In genomic region chr5:149802008-149802407, GRCh38 we compare ENCODE assay signal across 20 cellular contexts.
DNase-seq lines count a peak whose midpoint lies in the region; ATAC-seq, FAIRE-seq and TF ChIP-seq lines count a peak whose summit lies in the region.
"Had no signal": no experiment of that assay in that cellular context is flagged by ENCODE, and none has a peak within 500 bp of the region (broad histone marks: within the 10 kb centered on the region; RNA-seq: fewer than 3 reads in every experiment).

No MANE protein-coding gene starts in this region.

- peak in 3 of 4 donors; percentile 27 to 45 (median 35) for ATAC-seq in heart left ventricle
- ATAC-seq: activated naive CD8-positive, alpha-beta T cell treated with anti-CD3 and anti-CD28 coated beads, Interleukin-2, amount 50 U/mL, for 24 hours; T-helper 17 cell had no signal

- no peak for DNase-seq in WERI-Rb-1
- peak in 4 of 5 donors; percentile 57 to 82 (median 63) for DNase-seq in heart left ventricle
- no peak for DNase-seq in transverse colon
- no peak for DNase-seq in tibial artery
- no peak for DNase-seq in T-helper 2 cell
- DNase-seq in H4 (ENCODE audit: low spot score) = no peak
- DNase-seq in kidney = no peak
- DNase-seq: activated CD4-positive, CD25-positive, alpha-beta regulatory T cell treated with anti-CD3 and anti-CD28 coated beads, Interleukin-2, amount 50 U/mL, for 72 hours; activated naive CD8-positive, alpha-beta T cell treated with anti-CD3 and anti-CD28 coated beads, Interleukin-2, amount 50 U/mL, for 24 hours; GDM1; islet precursor cell; KG1; midbrain; NCI-H1048; NCI-H2107; NCI-H526 treated with DMSO at 0.1 percent for 48 hours; SIG-M5; T-helper 17 cell had no signal

- no peaks in the 10 kb centered on the region for H3K27me3 ChIP-seq in WERI-Rb-1 (ENCODE audit: insufficient read depth, low read depth, severe bottlenecking)
- no peaks in the 10 kb centered on the region for H3K27me3 ChIP-seq in heart left ventricle
- no peaks in the 10 kb centered on the region for H3K27me3 ChIP-seq in muscle layer of duodenum (ENCODE audit: low read depth, low read length)
- no peaks in the 10 kb centered on the region for H3K27me3 ChIP-seq in transverse colon
- no peaks in the 10 kb centered on the region for H3K27me3 ChIP-seq in tibial artery

- TF ChIP-seq EP300 in transverse colon (IDR thresholded peaks at IDR 0.05; ENCODE audit: low read depth) = no peak

- H3K36me3 ChIP-seq in WERI-Rb-1 (no peaks in the 10 kb centered on the region), heart left ventricle (no peaks in the 10 kb centered on the region), muscle layer of duodenum (ENCODE audit: control insufficient read depth in 1 of 2, insufficient read depth in 2 of 2, low read length in 2 of 2) (no peaks in the 10 kb centered on the region), transverse colon (no peaks in the 10 kb centered on the region), tibial artery (no peaks in the 10 kb centered on the region), kidney (ENCODE audit: control insufficient read depth in 1 of 2, insufficient read depth in 2 of 2, low read length in 2 of 2) (no peaks in the 10 kb centered on the region)

- no peaks in the 10 kb centered on the region for H3K9me3 ChIP-seq in WERI-Rb-1 (ENCODE audit: severe bottlenecking)
- H3K9me3 ChIP-seq in heart left ventricle = no peaks in the 10 kb centered on the region
- H3K9me3 ChIP-seq in muscle layer of duodenum (ENCODE audit: control insufficient read depth in 1 of 2, low read length in 2 of 2) = no peaks in the 10 kb centered on the region
- H3K9me3 ChIP-seq in transverse colon = no peaks in the 10 kb centered on the region
- no peaks in the 10 kb centered on the region for H3K9me3 ChIP-seq in tibial artery
- H3K9me3 ChIP-seq in kidney (ENCODE audit: control insufficient read depth in 1 of 2, low read length in 2 of 2) = no peaks in the 10 kb centered on the region

- TF ChIP-seq POLR2A in heart left ventricle (IDR thresholded peaks at IDR 0.05) (no peak), transverse colon (IDR thresholded peaks at IDR 0.05) (no peak)

- TF ChIP-seq CTCF in WERI-Rb-1 (IDR thresholded peaks at IDR 0.05; ENCODE audit: low read depth, low read length) = no peak
- no peak for TF ChIP-seq CTCF in heart left ventricle (IDR thresholded peaks at IDR 0.05)
- no peak for TF ChIP-seq CTCF in transverse colon (IDR thresholded peaks at IDR 0.05)
- no peak for TF ChIP-seq CTCF in tibial artery (IDR thresholded peaks at IDR 0.05)
- TF ChIP-seq CTCF in kidney (IDR thresholded peaks at IDR 0.05; ENCODE audit: borderline replicate concordance, extremely low read depth, insufficient read depth) = no peak

- no peak overlapping the region for H3K9ac ChIP-seq in kidney (ENCODE audit: low read length in 2 of 2)

- H3K27ac ChIP-seq in WERI-Rb-1 (peak overlapping the region; percentile 42), heart left ventricle (peak overlapping the region; percentile 43 to 94 (median 87)), muscle layer of duodenum (ENCODE audit: low read length) (peak overlapping the region; percentile 30), transverse colon (peak overlapping the region; percentile 83 to 87 (median 84)), tibial artery (no peak overlapping the region), kidney (ENCODE audit: low read depth in 2 of 2, low read length in 2 of 2) (no peak overlapping the region)

- FAIRE-seq in kidney (lab: Jason Lieb, UNC) = no peak
- FAIRE-seq: GM12891 had no signal

- 21 to 31% (median 25%) methylated on average over 11 of the region's 11 CpGs for WGBS in heart left ventricle, 4 donors
- 71% methylated on average over 11 of the region's 11 CpGs; no CpG with 5 or more reads in 1 of the 2 donors for WGBS in transverse colon (ENCODE audit: low coverage in 1 of 2), 2 donors

- intact Hi-C loops in heart left ventricle (cut with DNase I) = no loop called here
- intact Hi-C loops in transverse colon (cut with DNase I; ENCODE audit: low total_unique reads) = no loop called here
- intact Hi-C loops in tibial artery (cut with DNase I; ENCODE audit: low total_unique reads) = loop anchor here (10.0 kb wide), 1 partner anchor 67 kb away; the partner anchor contains the start of gene PPARGC1B
- intact Hi-C loops in kidney (cut with DNase I) = no loop called here

- no peak overlapping the region for H3K4me3 ChIP-seq in WERI-Rb-1 (ENCODE audit: low read depth, low read length)
- no peak overlapping the region for H3K4me3 ChIP-seq in heart left ventricle
- H3K4me3 ChIP-seq in muscle layer of duodenum (ENCODE audit: low read depth in 1 of 2, low read length in 2 of 2) = no peak overlapping the region
- no peak overlapping the region for H3K4me3 ChIP-seq in transverse colon
- no peak overlapping the region for H3K4me3 ChIP-seq in tibial artery
- H3K4me3 ChIP-seq in kidney (ENCODE audit: low read length in 2 of 2) = no peak overlapping the region

- in situ Hi-C loops in transverse colon (cut with MboI; ENCODE audit: low pct_ligation_motif_present in 1 of 4, low pct_unique_long_range_greater_than_20kb in 1 of 4, low sequenced_read_pairs in 3 of 4) = no loop called here

- peaks cover 24 to 98% (median 88%) of the 10 kb centered on the region in 12 donors for H3K4me1 ChIP-seq in heart left ventricle
- peaks cover 30 to 71% of the 10 kb centered on the region in 2 donors for H3K4me1 ChIP-seq in muscle layer of duodenum (ENCODE audit: control insufficient read depth in 1 of 2, insufficient read depth in 2 of 2, low read length in 2 of 2)
- peaks cover 58 to 97% (median 73%) of the 10 kb centered on the region in 4 donors for H3K4me1 ChIP-seq in transverse colon
- peaks cover 0 to 18% (median 12%) of the 10 kb centered on the region in 4 donors for H3K4me1 ChIP-seq in tibial artery
- H3K4me1 ChIP-seq in kidney (ENCODE audit: control insufficient read depth in 1 of 2, insufficient read depth in 1 of 2, low read depth in 1 of 2, low read length in 2 of 2) = peaks cover 26 to 29% of the 10 kb centered on the region in 2 donors

Comparison
In these comparisons a context has a peak if more than half of its experiments do, and no peak if none do; other contexts are left out.
1. DNase-seq: peak in heart left ventricle (4 of 5); none in WERI-Rb-1 (single experiment), transverse colon (single experiment), tibial artery (0 of 2), T-helper 2 cell (0 of 5), H4 (single experiment) and kidney (single experiment).
2. H3K27ac ChIP-seq: peak in WERI-Rb-1 (single experiment), heart left ventricle (12 of 12), muscle layer of duodenum (single experiment) and transverse colon (4 of 4); none in tibial artery (0 of 2) and kidney (0 of 2).